Comparison of ENCODE assay signal across 22 cellular contexts in the genomic region with DNA sequence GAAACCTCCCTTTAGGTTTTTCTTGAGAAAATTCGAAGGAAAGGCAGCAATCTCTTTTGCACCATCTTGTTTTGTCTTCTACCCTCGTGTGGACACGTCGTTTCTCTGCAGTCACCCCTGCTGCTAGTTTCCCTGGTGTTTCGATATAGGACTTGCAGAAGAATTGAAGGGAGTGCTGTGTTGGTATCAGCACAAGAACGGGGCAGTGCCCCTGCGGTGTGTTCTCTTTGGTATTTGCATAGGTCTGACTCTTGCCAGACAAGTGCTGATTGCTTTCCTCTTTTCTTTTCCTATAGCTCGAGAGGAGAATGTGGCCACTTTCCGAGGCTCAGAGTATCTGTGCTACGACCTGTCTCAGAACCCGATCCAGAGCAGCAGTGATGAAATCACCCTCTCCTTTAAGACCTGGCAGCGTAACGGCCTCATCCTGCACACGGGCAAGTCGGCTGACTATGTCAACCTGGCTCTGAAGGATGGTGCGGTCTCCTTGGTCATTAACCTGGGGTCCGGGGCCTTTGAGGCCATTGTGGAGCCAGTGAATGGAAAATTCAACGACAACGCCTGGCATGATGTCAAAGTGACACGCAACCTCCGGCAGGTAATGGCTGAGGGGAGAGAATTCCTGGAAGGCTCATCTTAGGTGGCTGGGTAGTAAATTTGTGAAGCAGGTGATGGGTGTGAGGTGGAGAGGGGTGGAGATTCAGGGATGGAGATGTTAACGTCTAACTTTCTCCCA.
"Had no signal": no experiment of that assay in that cellular context is flagged by ENCODE, and none has a peak within 500 bp of the region (broad histone marks: within the 10 kb centered on the region; RNA-seq: fewer than 3 reads in every experiment).

No MANE protein-coding gene starts in this region.

- H3K4me1 Mint-ChIP-seq: activated CD4-positive, alpha-beta T cell treated with anti-CD3 and anti-CD28 coated beads for 36 hours; mesothelial cell of epicardium; stimulated activated naive B cell treated with anti-CD40 and anti-IgM and Interleukin-4, amounts not matched to agents 10 μg/mL and 1 μg/mL and 100 μg/mL, for 72 hours had no signal

- H3K79me2 ChIP-seq: hepatocyte had no signal

- ATAC-seq: activated CD4-positive, alpha-beta T cell treated with anti-CD3 and anti-CD28 coated beads for 36 hours; activated naive CD4-positive, alpha-beta T cell treated with anti-CD3 and anti-CD28 coated beads, Interleukin-2, amount 50 U/mL, for 72 hours; lower lobe of right lung; natural killer cell treated with Interleukin-12 subunit alpha and Interleukin-12 subunit beta and Interleukin-15 and Interleukin-18, amount 100 ng/mL, for 72 hours; stimulated activated naive B cell treated with anti-CD40 and anti-IgM and Interleukin-4, amounts not matched to agents 10 μg/mL and 1 μg/mL and 100 μg/mL, for 72 hours had no signal

- H3K9me3 ChIP-seq: adrenal gland, esophagus squamous epithelium, lower lobe of right lung, spleen, thoracic aorta had no signal

- H3K4me2 ChIP-seq: hepatocyte had no signal

- H3K4me3 Mint-ChIP-seq: activated CD4-positive, alpha-beta memory T cell treated with anti-CD3 and anti-CD28 coated beads for 36 hours; activated CD4-positive, alpha-beta T cell treated with anti-CD3 and anti-CD28 coated beads for 36 hours; activated T-helper 1 cell treated with anti-CD3 and anti-CD28 coated beads, Interleukin-12 subunit alpha, Interleukin-12 subunit beta, Interleukin-2, Interleukin-4 antibody, amounts not matched to agents 30 ng/mL and 10 ng/mL and 1 ng/mL, durations not matched to agents 14 hours and 24 hours and 36 hours; mesothelial cell of epicardium; natural killer cell treated with Interleukin-12 subunit alpha and Interleukin-12 subunit beta and Interleukin-15 and Interleukin-18, amount 100 ng/mL, for 72 hours; stimulated activated naive B cell treated with anti-CD40 and anti-IgM and Interleukin-4, amounts not matched to agents 10 μg/mL and 1 μg/mL and 100 μg/mL, for 72 hours had no signal

- H3K27ac Mint-ChIP-seq: activated CD4-positive, alpha-beta memory T cell treated with anti-CD3 and anti-CD28 coated beads for 36 hours; activated CD4-positive, alpha-beta T cell treated with anti-CD3 and anti-CD28 coated beads for 36 hours; activated naive CD4-positive, alpha-beta T cell treated with anti-CD3 and anti-CD28 coated beads, Interleukin-2, amount 50 U/mL, for 72 hours; activated T-helper 1 cell treated with anti-CD3 and anti-CD28 coated beads, Interleukin-12 subunit alpha, Interleukin-12 subunit beta, Interleukin-2, Interleukin-4 antibody, amounts not matched to agents 30 ng/mL and 10 ng/mL and 1 ng/mL, durations not matched to agents 14 hours and 24 hours and 36 hours; mesothelial cell of epicardium; natural killer cell treated with Interleukin-12 subunit alpha and Interleukin-12 subunit beta and Interleukin-15 and Interleukin-18, amount 100 ng/mL, for 72 hours; stimulated activated naive B cell treated with anti-CD40 and anti-IgM and Interleukin-4, amounts not matched to agents 10 μg/mL and 1 μg/mL and 100 μg/mL, for 72 hours had no signal

- H3K4me1 ChIP-seq: adrenal gland, esophagus squamous epithelium, lower lobe of right lung, spleen had no signal

- DNase-seq: activated CD4-positive, alpha-beta memory T cell treated with anti-CD3 and anti-CD28 coated beads for 36 hours; activated CD4-positive, alpha-beta T cell treated with anti-CD3 and anti-CD28 coated beads for 36 hours; activated gamma-delta T cell treated with Interleukin-2 at 50 U/mL for 16 hours; activated T-cell treated with anti-CD3 and anti-CD28 coated beads for 4 hours; adrenal gland; effector CD8-positive, alpha-beta T cell; esophagus squamous epithelium; lower lobe of right lung; occipital lobe; retina; spleen; stimulated activated CD4-positive, alpha-beta T cell treated with anti-CD3 and anti-CD28 coated beads, Interleukin-4, amount 100 ng/mL, for 4 hours; stimulated activated naive B cell treated with anti-CD40 and anti-IgM and Interleukin-4, amounts not matched to agents 10 μg/mL and 1 μg/mL and 100 μg/mL, for 72 hours had no signal

- H3K36me3 Mint-ChIP-seq: activated CD4-positive, alpha-beta memory T cell treated with anti-CD3 and anti-CD28 coated beads for 36 hours; activated naive CD4-positive, alpha-beta T cell treated with anti-CD3 and anti-CD28 coated beads, Interleukin-2, amount 50 U/mL, for 72 hours; mesothelial cell of epicardium; stimulated activated naive B cell treated with anti-CD40 and anti-IgM and Interleukin-4, amounts not matched to agents 10 μg/mL and 1 μg/mL and 100 μg/mL, for 72 hours had no signal

- H3K27ac ChIP-seq: adrenal gland, esophagus squamous epithelium, hepatocyte, lower lobe of right lung, spleen, thoracic aorta had no signal

- H3K9me3 Mint-ChIP-seq: activated CD4-positive, alpha-beta memory T cell treated with anti-CD3 and anti-CD28 coated beads for 36 hours; activated T-helper 1 cell treated with anti-CD3 and anti-CD28 coated beads, Interleukin-12 subunit alpha, Interleukin-12 subunit beta, Interleukin-2, Interleukin-4 antibody, amounts not matched to agents 30 ng/mL and 10 ng/mL and 1 ng/mL, durations not matched to agents 14 hours and 24 hours and 36 hours; mesothelial cell of epicardium; stimulated activated naive B cell treated with anti-CD40 and anti-IgM and Interleukin-4, amounts not matched to agents 10 μg/mL and 1 μg/mL and 100 μg/mL, for 72 hours had no signal

- H3K4me3 ChIP-seq: adrenal gland, esophagus squamous epithelium, hepatocyte, lower lobe of right lung, spleen, thoracic aorta had no signal

- H2AFZ ChIP-seq: hepatocyte had no signal

- FAIRE-seq: bronchial epithelial cell, endothelial cell of umbilical vein, keratinocyte had no signal

- H3K36me3 ChIP-seq: adrenal gland, esophagus squamous epithelium, lower lobe of right lung, spleen, thoracic aorta had no signal

- H3K27me3 ChIP-seq: adrenal gland, esophagus squamous epithelium, hepatocyte, spleen had no signal
